In genomic region chr2:7646024-7646423, GRCh38 we compare ENCODE assay signal across 6 cellular contexts.
"Had no signal": no experiment of that assay in that cellular context is flagged by ENCODE, and none has a peak within 500 bp of the region (broad histone marks: within the 10 kb centered on the region; RNA-seq: fewer than 3 reads in every experiment).

No MANE protein-coding gene starts in this region.

- H3K4me3 ChIP-seq: GM23338, K562 had no signal

- ATAC-seq: GM23338, K562 had no signal

- H2AFZ ChIP-seq: GM23338 had no signal

- DNase-seq: H9, HCEC 1CT, IMR-90, KG1 had no signal

- H3K4me2 ChIP-seq: GM23338 had no signal
